7 cellular contexts compared by ENCODE assay signal in the genomic region with DNA sequence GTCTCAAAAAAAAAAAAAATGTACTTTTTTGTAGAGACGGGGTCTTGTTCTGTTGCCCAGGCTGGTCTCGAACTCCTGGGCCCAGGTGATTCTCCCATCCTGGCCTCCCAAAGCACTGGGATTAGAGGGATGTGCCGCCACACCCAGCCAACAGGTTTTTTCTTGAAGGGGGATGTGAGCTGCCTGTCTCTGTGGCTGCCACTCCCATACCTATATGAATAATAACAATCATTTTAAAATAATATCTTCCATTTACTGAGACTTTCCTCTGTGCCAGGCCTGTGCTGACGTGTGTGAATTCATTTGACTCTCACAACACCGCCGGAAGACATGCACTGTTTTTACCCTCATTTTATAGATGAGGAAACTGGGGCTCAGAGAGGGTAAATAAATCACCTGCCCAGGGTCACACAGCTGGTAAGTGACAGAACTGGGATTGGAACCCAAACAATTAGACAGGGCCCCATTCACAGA. TPM values are rescaled to one million over a fixed set of nuclear protein-coding genes. Genes with fewer than 3 reads are reported as not detected.
A peak's percentile ranks its signal among the peaks of the same experiment; 100 is the strongest.
DNase-seq lines count a peak whose midpoint lies in the region; ATAC-seq and TF ChIP-seq lines count a peak whose summit lies in the region.

No MANE protein-coding gene starts in this region.

- H3K36me3 Mint-ChIP-seq in stimulated activated naive B cell treated with anti-CD40 and anti-IgM and Interleukin-4, amounts not matched to agents 10 μg/mL and 1 μg/mL and 100 μg/mL, for 72 hours: no peaks in the 10 kb centered on the region

- H3K9me3 Mint-ChIP-seq in stimulated activated naive B cell treated with anti-CD40 and anti-IgM and Interleukin-4, amounts not matched to agents 10 μg/mL and 1 μg/mL and 100 μg/mL, for 72 hours: no peaks in the 10 kb centered on the region

- no peak overlapping the region for H3K4me3 Mint-ChIP-seq in stimulated activated naive B cell treated with anti-CD40 and anti-IgM and Interleukin-4, amounts not matched to agents 10 μg/mL and 1 μg/mL and 100 μg/mL, for 72 hours

- ATAC-seq in stimulated activated naive B cell treated with anti-CD40 and anti-IgM and Interleukin-4, amounts not matched to agents 10 μg/mL and 1 μg/mL and 100 μg/mL, for 72 hours (replicated peaks): peak; percentile 8 to 24
- no peak for ATAC-seq in HG02759 (IDR thresholded peaks at IDR 0.05; ENCODE audit: unreplicated experiment)

- TF ChIP-seq CTCF in VCaP (conservative IDR thresholded peaks at IDR 0.05): no peak

- H3K4me1 Mint-ChIP-seq in stimulated activated naive B cell treated with anti-CD40 and anti-IgM and Interleukin-4, amounts not matched to agents 10 μg/mL and 1 μg/mL and 100 μg/mL, for 72 hours: peaks cover 41 to 59% of the 10 kb centered on the region in 2 donors

- DNase-seq in HT-29 (ENCODE audit: low spot score) (peak; percentile 76), kidney tubule cell (ENCODE audit: low spot score) (peak; percentile 23), superior temporal gyrus (ENCODE audit: extremely low spot score) (no peak)
- DNase-seq in stimulated activated naive B cell treated with anti-CD40 and anti-IgM and Interleukin-4, amounts not matched to agents 10 μg/mL and 1 μg/mL and 100 μg/mL, for 72 hours: no peak
- no peak for DNase-seq in activated CD4-positive, alpha-beta T cell treated with anti-CD3 and anti-CD28 coated beads, Interleukin-2, amount 50 U/mL, for 4 hours

- H3K27ac Mint-ChIP-seq in stimulated activated naive B cell treated with anti-CD40 and anti-IgM and Interleukin-4, amounts not matched to agents 10 μg/mL and 1 μg/mL and 100 μg/mL, for 72 hours: peak overlapping the region; percentile 59

- no peaks in the 10 kb centered on the region for H3K27me3 Mint-ChIP-seq in stimulated activated naive B cell treated with anti-CD40 and anti-IgM and Interleukin-4, amounts not matched to agents 10 μg/mL and 1 μg/mL and 100 μg/mL, for 72 hours

- peak overlapping the region; percentile 87 for H3K27ac ChIP-seq in VCaP

RNA-seq across cellular contexts. Expression of a gene that starts 7.2 kb away (rescaled TPM):
- total RNA-seq in HT-29 (2014; rRNA removed; shearing (Covaris generic)): 39.1 and 50.6 TPM in 2 replicates

RNA-seq across cellular contexts. Expression of a gene that starts 36.4 kb away (rescaled TPM):
- 79.7 and 93.2 TPM in 2 replicates for total RNA-seq in HT-29 (2014; rRNA removed; shearing (Covaris generic))

RNA-seq across cellular contexts. Expression of a gene that starts 42.3 kb away (rescaled TPM):
- total RNA-seq in HT-29 (2014; rRNA removed; shearing (Covaris generic)): not detected in 2 replicates

Comparison
In these comparisons a context has a peak if more than half of its experiments do, and no peak if none do; other contexts are left out.
1. DNase-seq: peak in HT-29 (single experiment) and kidney tubule cell (single experiment); none in stimulated activated naive B cell treated with anti-CD40 and anti-IgM and Interleukin-4, amounts not matched to agents 10 μg/mL and 1 μg/mL and 100 μg/mL, for 72 hours (single experiment), activated CD4-positive, alpha-beta T cell treated with anti-CD3 and anti-CD28 coated beads, Interleukin-2, amount 50 U/mL, for 4 hours (0 of 2) and superior temporal gyrus (single experiment).